ENCODE assay signal across 10 cellular contexts in the genomic region with DNA sequence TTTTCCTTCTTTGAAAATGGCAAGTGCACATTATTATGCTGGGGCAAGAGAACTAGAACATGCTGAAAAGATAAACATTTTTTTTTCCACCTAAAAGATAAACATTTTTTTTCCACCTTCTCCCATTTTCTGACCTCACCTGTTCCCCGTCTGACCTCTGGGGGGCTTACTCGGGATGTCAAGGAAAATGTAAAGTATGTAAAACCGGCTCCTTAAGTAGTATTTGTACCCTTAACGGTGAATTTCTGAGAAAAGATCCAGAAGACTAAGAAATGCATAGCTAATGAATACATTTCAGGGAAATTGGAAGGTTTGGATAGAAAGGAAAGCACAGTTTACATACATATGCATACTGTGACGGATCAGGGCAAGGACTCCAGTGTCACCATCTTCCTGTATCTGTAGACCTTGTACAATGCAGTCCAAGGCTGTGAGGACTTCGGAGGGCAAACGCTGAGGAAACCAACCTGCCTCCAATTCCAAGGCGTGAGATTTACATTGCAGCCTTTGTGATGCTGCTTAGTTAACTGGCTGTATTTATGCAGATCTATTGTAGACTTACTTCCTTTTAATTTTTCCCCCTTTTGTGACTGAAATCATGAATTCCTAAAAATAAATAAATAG.
A peak's percentile ranks its signal among the peaks of the same experiment; 100 is the strongest.
DNase-seq lines count a peak whose midpoint lies in the region; ATAC-seq and TF ChIP-seq lines count a peak whose summit lies in the region.
"Had no signal": no experiment of that assay in that cellular context is flagged by ENCODE, and none has a peak within 500 bp of the region (broad histone marks: within the 10 kb centered on the region; RNA-seq: fewer than 3 reads in every experiment).

No MANE protein-coding gene starts in this region.

- H3K27me3 ChIP-seq in Peyer's patch (no peaks in the 10 kb centered on the region), iPS DF 6.9 (ENCODE audit: control insufficient read depth, insufficient read depth, low read length) (peaks cover 6% of the 10 kb centered on the region; the same call in 1 of the 2 replicates), thoracic aorta (replicated peaks; ENCODE audit: insufficient read depth) (no peaks in the 10 kb centered on the region)

- no peak for TF ChIP-seq CTCF in Peyer's patch (IDR thresholded peaks at IDR 0.05)
- no peak for TF ChIP-seq CTCF in thoracic aorta (IDR thresholded peaks at IDR 0.05)

- H3K36me3 Mint-ChIP-seq in activated T-cell treated with anti-CD3 and anti-CD28 coated beads, Interleukin-2, amount 50 U/mL, for 72 hours (ENCODE audit: insufficient read depth in 2 of 2), result no peaks in the 10 kb centered on the region
- no peaks in the 10 kb centered on the region for H3K36me3 Mint-ChIP-seq in activated T-cell treated with anti-CD3 and anti-CD28 coated beads, Interleukin-2, amount 50 U/mL, for 4 hours (ENCODE audit: insufficient read depth)
- no peaks in the 10 kb centered on the region for H3K36me3 Mint-ChIP-seq in activated T-helper 17 cell treated with anti-CD3 and anti-CD28 coated beads, Interleukin-2, amount 50 U/mL, for 72 hours (ENCODE audit: low read depth)

- no CpG with 5 or more reads among the region's 8 CpGs for WGBS in iPS DF 6.9 (ENCODE audit: insufficient coverage, insufficient read length)

- peaks cover 0 to 15% (median 0%) of the 10 kb centered on the region in 4 donors for H3K4me1 ChIP-seq in Peyer's patch
- H3K4me1 ChIP-seq in iPS DF 6.9 (ENCODE audit: control insufficient read depth, insufficient read depth, low read length), result no peaks in the 10 kb centered on the region
- peaks cover 8 to 25% of the 10 kb centered on the region in 2 donors for H3K4me1 ChIP-seq in thoracic aorta (ENCODE audit: control insufficient read depth in 1 of 2, low read depth in 2 of 2)

- TF ChIP-seq POLR2A in Peyer's patch (IDR thresholded peaks at IDR 0.05), result no peak

- H3K4me3 ChIP-seq in Peyer's patch, result peak overlapping the region in 3 of 4 donors; percentile 37 to 81 (median 70)
- peak overlapping the region; percentile 70; the same call in 1 of the 2 replicates for H3K4me3 ChIP-seq in iPS DF 6.9 (ENCODE audit: low read length)
- H3K4me3 ChIP-seq in thoracic aorta, result peak overlapping the region; percentile 74

- H3K9me3 Mint-ChIP-seq in activated T-cell treated with anti-CD3 and anti-CD28 coated beads, Interleukin-2, amount 50 U/mL, for 72 hours, result no peaks in the 10 kb centered on the region
- peaks cover 3% of the 10 kb centered on the region for H3K9me3 Mint-ChIP-seq in activated T-cell treated with anti-CD3 and anti-CD28 coated beads, Interleukin-2, amount 50 U/mL, for 4 hours
- H3K9me3 Mint-ChIP-seq in activated T-helper 17 cell treated with anti-CD3 and anti-CD28 coated beads, Interleukin-2, amount 50 U/mL, for 72 hours, result no peaks in the 10 kb centered on the region

- no peak for DNase-seq in activated T-cell treated with anti-CD3 and anti-CD28 coated beads, Interleukin-2, amount 50 U/mL, for 72 hours
- DNase-seq in activated T-cell treated with anti-CD3 and anti-CD28 coated beads, Interleukin-2, amount 50 U/mL, for 4 hours, result no peak
- DNase-seq in Peyer's patch, result no peak
- no peak for DNase-seq in iPS DF 6.9 (ENCODE audit: low read depth, low spot score)
- no peak for DNase-seq in thoracic aorta (ENCODE audit: low spot score)
- DNase-seq in activated CD4-positive, alpha-beta T cell treated with anti-CD3 and anti-CD28 coated beads for 1 hour, result no peak
- DNase-seq: GF-D8 had no signal

- H3K27ac ChIP-seq in Peyer's patch, result no peak overlapping the region
- no peak overlapping the region for H3K27ac ChIP-seq in iPS DF 6.9 (ENCODE audit: low read length)
- H3K27ac ChIP-seq in thoracic aorta, result no peak overlapping the region

- ATAC-seq in activated T-cell treated with anti-CD3 and anti-CD28 coated beads, Interleukin-2, amount 50 U/mL, for 72 hours (replicated peaks in 1 of 2), result no peak
- no peak for ATAC-seq in activated T-cell treated with anti-CD3 and anti-CD28 coated beads, Interleukin-2, amount 50 U/mL, for 4 hours
- ATAC-seq in thoracic aorta (ENCODE audit: insufficient number of reproducible peaks, low FRiP score, low read depth) (no peak), GM18498 (IDR thresholded peaks at IDR 0.05; ENCODE audit: unreplicated experiment) (no peak)
- ATAC-seq in activated T-helper 17 cell treated with anti-CD3 and anti-CD28 coated beads, Interleukin-2, amount 50 U/mL, for 72 hours (replicated peaks), result no peak
- ATAC-seq: stimulated activated effector memory CD8-positive, alpha-beta T cell treated with anti-CD3 and anti-CD28 coated beads, Interleukin-12 subunit alpha, Interleukin-12 subunit beta, amount 100 ng/mL, for 72 hours had no signal

- H3K9me3 ChIP-seq in Peyer's patch (no peaks in the 10 kb centered on the region), iPS DF 6.9 (ENCODE audit: control insufficient read depth, insufficient read depth, low read length) (no peaks in the 10 kb centered on the region), thoracic aorta (no peaks in the 10 kb centered on the region)

- H3K36me3 ChIP-seq in Peyer's patch (no peaks in the 10 kb centered on the region), iPS DF 6.9 (ENCODE audit: control insufficient read depth, insufficient read depth, low read length) (no peaks in the 10 kb centered on the region), thoracic aorta (no peaks in the 10 kb centered on the region)

- H3K4me1 Mint-ChIP-seq in activated T-cell treated with anti-CD3 and anti-CD28 coated beads, Interleukin-2, amount 50 U/mL, for 72 hours (ENCODE audit: low read depth), result peaks cover 8% of the 10 kb centered on the region
- peaks cover 4% of the 10 kb centered on the region for H3K4me1 Mint-ChIP-seq in activated T-cell treated with anti-CD3 and anti-CD28 coated beads, Interleukin-2, amount 50 U/mL, for 4 hours (ENCODE audit: low read depth)
- H3K4me1 Mint-ChIP-seq in activated T-helper 17 cell treated with anti-CD3 and anti-CD28 coated beads, Interleukin-2, amount 50 U/mL, for 72 hours, result no peaks in the 10 kb centered on the region
- H3K4me1 Mint-ChIP-seq: stimulated activated effector memory CD8-positive, alpha-beta T cell treated with anti-CD3 and anti-CD28 coated beads, Interleukin-12 subunit alpha, Interleukin-12 subunit beta, amount 100 ng/mL, for 72 hours had no signal

- H3K27ac Mint-ChIP-seq in activated T-cell treated with anti-CD3 and anti-CD28 coated beads, Interleukin-2, amount 50 U/mL, for 72 hours, result no peak overlapping the region
- H3K27ac Mint-ChIP-seq in activated T-helper 17 cell treated with anti-CD3 and anti-CD28 coated beads, Interleukin-2, amount 50 U/mL, for 72 hours, result no peak overlapping the region
- H3K27ac Mint-ChIP-seq: stimulated activated effector memory CD8-positive, alpha-beta T cell treated with anti-CD3 and anti-CD28 coated beads, Interleukin-12 subunit alpha, Interleukin-12 subunit beta, amount 100 ng/mL, for 72 hours had no signal

- peak overlapping the region; percentile 57 to 58 for H3K4me3 Mint-ChIP-seq in activated T-cell treated with anti-CD3 and anti-CD28 coated beads, Interleukin-2, amount 50 U/mL, for 72 hours
- H3K4me3 Mint-ChIP-seq in activated T-cell treated with anti-CD3 and anti-CD28 coated beads, Interleukin-2, amount 50 U/mL, for 4 hours, result no peak overlapping the region
- H3K4me3 Mint-ChIP-seq in activated T-helper 17 cell treated with anti-CD3 and anti-CD28 coated beads, Interleukin-2, amount 50 U/mL, for 72 hours, result no peak overlapping the region
- H3K4me3 Mint-ChIP-seq: stimulated activated effector memory CD8-positive, alpha-beta T cell treated with anti-CD3 and anti-CD28 coated beads, Interleukin-12 subunit alpha, Interleukin-12 subunit beta, amount 100 ng/mL, for 72 hours had no signal

- H3K27me3 Mint-ChIP-seq in activated T-cell treated with anti-CD3 and anti-CD28 coated beads, Interleukin-2, amount 50 U/mL, for 72 hours (ENCODE audit: low read depth), result peaks cover 43% of the 10 kb centered on the region
- peaks cover 36% of the 10 kb centered on the region for H3K27me3 Mint-ChIP-seq in activated T-cell treated with anti-CD3 and anti-CD28 coated beads, Interleukin-2, amount 50 U/mL, for 4 hours (ENCODE audit: low read depth)
- H3K27me3 Mint-ChIP-seq in activated T-helper 17 cell treated with anti-CD3 and anti-CD28 coated beads, Interleukin-2, amount 50 U/mL, for 72 hours, result peaks cover 24% of the 10 kb centered on the region

Comparison
In these comparisons a context has a peak if more than half of its experiments do, and no peak if none do; other contexts are left out.
1. H3K4me3 Mint-ChIP-seq: peak in activated T-cell treated with anti-CD3 and anti-CD28 coated beads, Interleukin-2, amount 50 U/mL, for 72 hours (2 of 2); none in activated T-cell treated with anti-CD3 and anti-CD28 coated beads, Interleukin-2, amount 50 U/mL, for 4 hours (single experiment) and activated T-helper 17 cell treated with anti-CD3 and anti-CD28 coated beads, Interleukin-2, amount 50 U/mL, for 72 hours (single experiment).
2. Peak in every context shown above with its lines, with median percentiles within 50 percentile points of each other: H3K4me3 ChIP-seq.